ENCODE assay signal across 7 cellular contexts in the genomic region with DNA sequence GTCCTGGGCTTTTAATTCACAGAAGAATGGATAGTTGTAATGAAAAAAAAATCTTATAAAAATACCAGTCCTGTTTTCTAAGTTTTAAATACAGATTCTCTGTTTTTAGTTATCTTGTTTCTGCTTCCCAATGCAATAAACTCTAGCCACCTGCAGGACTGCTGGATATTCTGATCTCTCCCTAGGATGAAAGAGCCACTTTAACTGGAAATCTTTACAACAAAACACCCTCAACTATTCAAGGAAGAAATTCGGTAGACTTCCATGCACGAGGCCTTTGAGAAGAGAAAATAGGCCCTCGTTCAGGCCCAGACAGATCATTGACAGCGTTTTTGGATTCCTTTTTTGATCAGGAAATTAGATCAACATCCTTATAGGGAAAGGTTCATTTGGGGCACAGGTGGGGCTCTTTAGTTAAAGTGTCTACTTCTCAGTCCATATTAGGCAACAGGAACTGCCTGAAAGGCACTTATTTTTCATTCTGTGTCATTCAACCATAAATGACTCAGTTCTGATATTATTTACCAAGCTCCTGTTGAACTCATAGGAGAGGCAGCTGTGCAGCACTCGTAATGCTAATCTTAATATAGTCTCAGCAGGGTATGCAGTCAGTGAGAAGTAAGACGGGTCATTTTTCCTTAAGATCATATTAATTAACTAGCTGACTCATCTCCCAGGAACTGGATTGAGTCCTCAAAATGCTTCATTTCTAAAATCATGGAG.
DNase-seq lines count a peak whose midpoint lies in the region; ATAC-seq and TF ChIP-seq lines count a peak whose summit lies in the region.

No MANE protein-coding gene starts in this region.

- H3K4me3 ChIP-seq in GM12865 (ENCODE audit: low read depth, low read length) (peak overlapping the region; percentile 21), SJSA1 (no peak overlapping the region), esophagus squamous epithelium (no peak overlapping the region), skin epidermis (no peak overlapping the region)

- intact Hi-C loops in esophagus squamous epithelium (cut with DNase I) = no loop called here

- H3K27me3 ChIP-seq in SJSA1 (replicated peaks) (no peaks in the 10 kb centered on the region), esophagus squamous epithelium (no peaks in the 10 kb centered on the region)

- TF ChIP-seq CTCF in GM12865 (IDR thresholded peaks at IDR 0.05; ENCODE audit: insufficient read depth, low read depth, low read length, missing control alignments) = no peak
- no peak for TF ChIP-seq CTCF in esophagus squamous epithelium (IDR thresholded peaks at IDR 0.05)

- no peak for TF ChIP-seq POLR2A in esophagus squamous epithelium (IDR thresholded peaks at IDR 0.05)

- peak overlapping the region; percentile 88 for H3K27ac ChIP-seq in SJSA1
- peak overlapping the region; percentile 85 to 89 (median 86) for H3K27ac ChIP-seq in esophagus squamous epithelium
- peak overlapping the region in 20 of 21 experiments; percentile 8 to 89 (median 74) for H3K27ac ChIP-seq in skin epidermis

- ATAC-seq in GM21515 (IDR thresholded peaks at IDR 0.05; ENCODE audit: unreplicated experiment) = peak; percentile 81

- H3K4me1 ChIP-seq in SJSA1 (replicated peaks) (peaks cover 46% of the 10 kb centered on the region), esophagus squamous epithelium (peaks cover 22 to 51% (median 30%) of the 10 kb centered on the region in 3 donors)

- DNase-seq in GM12865 (ENCODE audit: low read depth) = peak; percentile 86
- peak; percentile 98 for DNase-seq in HT1080 (ENCODE audit: low read depth)
- peak; percentile 53 to 74 for DNase-seq in SJSA1 (ENCODE audit: low read depth in 1 of 2, low spot score in 2 of 2)
- no peak for DNase-seq in esophagus squamous epithelium (lab: John Stamatoyannopoulos, UW)
- no peak for DNase-seq in SKM-1 treated with dmso at 0.1 percent for 144 hours (lab: John Stamatoyannopoulos, UW; ENCODE audit: unreplicated experiment)

- H3K9me3 ChIP-seq in SJSA1 (replicated peaks) = no peaks in the 10 kb centered on the region
- no peaks in the 10 kb centered on the region for H3K9me3 ChIP-seq in esophagus squamous epithelium

- H3K36me3 ChIP-seq in SJSA1 (no peaks in the 10 kb centered on the region), esophagus squamous epithelium (no peaks in the 10 kb centered on the region)

- 20 to 25% methylated on average over 6 of the region's 6 CpGs for WGBS in esophagus squamous epithelium, 2 donors

Comparison
In these comparisons a context has a peak if more than half of its experiments do, and no peak if none do; other contexts are left out.
1. DNase-seq: peak in GM12865 (single experiment), HT1080 (single experiment) and SJSA1 (2 of 2); none in esophagus squamous epithelium (single experiment) and SKM-1 treated with dmso at 0.1 percent for 144 hours (single experiment).
2. Peak in every context shown above with its lines, with median percentiles within 50 percentile points of each other: H3K27ac ChIP-seq.